ENCODE assay signal across 16 cellular contexts in genomic region chr12:6843118-6843902, GRCh38. TPM values are rescaled to one million over a fixed set of nuclear protein-coding genes. Genes with fewer than 3 reads are reported as not detected.
DNase-seq lines count a peak whose midpoint lies in the region; ATAC-seq, FAIRE-seq and TF ChIP-seq lines count a peak whose summit lies in the region.
"Had no signal": no experiment of that assay in that cellular context is flagged by ENCODE, and none has a peak within 500 bp of the region (broad histone marks: within the 10 kb centered on the region; RNA-seq: fewer than 3 reads in every experiment).

No MANE protein-coding gene starts in this region.

- H3K36me3 ChIP-seq in OCI-LY7 (ENCODE audit: insufficient read depth, low read length) (peaks cover 39% of the 10 kb centered on the region), bronchial epithelial cell (ENCODE audit: control insufficient read depth, insufficient read depth, low read length) (peaks cover 4% of the 10 kb centered on the region), osteoblast (ENCODE audit: insufficient read depth, low read length) (peaks cover 71% of the 10 kb centered on the region), body of pancreas (replicated peaks in 1 of 2; ENCODE audit: insufficient read depth in 1 of 2, low read depth in 2 of 2) (no peaks in the 10 kb centered on the region)

- no peak overlapping the region for H3K27ac ChIP-seq in OCI-LY7 (ENCODE audit: low read depth, low read length, poor library complexity, severe bottlenecking)
- H3K27ac ChIP-seq in osteoblast (ENCODE audit: low read depth, low read length), result no peak overlapping the region
- H3K27ac ChIP-seq in body of pancreas, result no peak overlapping the region
- H3K27ac ChIP-seq: 22Rv1 had no signal

- H3K9me3 ChIP-seq in OCI-LY7 (ENCODE audit: low read length) (no peaks in the 10 kb centered on the region), osteoblast (ENCODE audit: low read depth, low read length) (no peaks in the 10 kb centered on the region), body of pancreas (no peaks in the 10 kb centered on the region)

- H3K79me2 ChIP-seq in OCI-LY7 (ENCODE audit: insufficient read depth, low read depth, low read length) (no peaks in the 10 kb centered on the region), osteoblast (ENCODE audit: insufficient read depth, low read length) (peaks cover 13% of the 10 kb centered on the region)

- no peak overlapping the region for H2AFZ ChIP-seq in OCI-LY7 (ENCODE audit: low read length)
- H2AFZ ChIP-seq in osteoblast (ENCODE audit: low read length), result no peak overlapping the region

- H3K4me2 ChIP-seq in OCI-LY7 (ENCODE audit: low read length) (peak overlapping the region; percentile 30; the same call in 1 of the 2 replicates), osteoblast (ENCODE audit: insufficient read depth, low read length) (no peak overlapping the region)

- DNase-seq in DMS53 (lab: John Stamatoyannopoulos, UW) (peak; percentile 80), DMS53 treated with DMSO at 0.1 percent for 48 hours (lab: John Stamatoyannopoulos, UW; ENCODE audit: unreplicated experiment) (no peak), OCI-LY7 (ENCODE audit: low spot score) (peak; percentile 68), bronchial epithelial cell (ENCODE audit: low read depth) (no peak), osteoblast (ENCODE audit: insufficient read length, low spot score, missing footprints) (peak; percentile 66), globus pallidus (ENCODE audit: low spot score) (no peak), body of pancreas (no peak)
- DNase-seq: activated CD4-positive, alpha-beta memory T cell treated with anti-CD3 and anti-CD28 coated beads for 36 hours; activated naive CD4-positive, alpha-beta T cell treated with Interleukin-2 at 50 U/mL for 16 hours; head of caudate nucleus; NCI-H2171 treated with DMSO at 0.1 percent for 48 hours; nucleus accumbens; T-helper 17 cell had no signal

- no peak for ATAC-seq in HG03039 (IDR thresholded peaks at IDR 0.05; ENCODE audit: unreplicated experiment)
- no peak for ATAC-seq in body of pancreas
- ATAC-seq: T-helper 17 cell had no signal

- H3K4me1 ChIP-seq in OCI-LY7 (ENCODE audit: insufficient read depth, low read length, poor library complexity, severe bottlenecking), result peaks cover 49% of the 10 kb centered on the region
- no peaks in the 10 kb centered on the region for H3K4me1 ChIP-seq in osteoblast (ENCODE audit: insufficient read depth, low read length)
- H3K4me1 ChIP-seq in body of pancreas, result no peaks in the 10 kb centered on the region

- H3K27me3 ChIP-seq in bronchial epithelial cell (ENCODE audit: control insufficient read depth, insufficient read depth, low read length), result no peaks in the 10 kb centered on the region
- H3K27me3 ChIP-seq in osteoblast (ENCODE audit: insufficient read depth, low read length), result no peaks in the 10 kb centered on the region
- H3K27me3 ChIP-seq in body of pancreas, result no peaks in the 10 kb centered on the region

- FAIRE-seq in bronchial epithelial cell (lab: Jason Lieb, UNC), result peak; percentile 7

- POLR2A ChIA-PET in OCI-LY7 (lab: Charles Lee), result interaction anchor here (0.6 to 1.0 kb wide), 3 partner anchors 8 to 150 kb away, joined by 3 to 5 read pairs (median 3); partner anchors contain the start of genes CDCA3 and USP5

- H3K4me3 ChIP-seq in OCI-LY7 (ENCODE audit: low read depth, low read length, poor library complexity, severe bottlenecking) (no peak overlapping the region), bronchial epithelial cell (ENCODE audit: low read depth, low read length) (no peak overlapping the region), osteoblast (ENCODE audit: insufficient read depth, low read length) (no peak overlapping the region), body of pancreas (no peak overlapping the region)
- H3K4me3 ChIP-seq: lung had no signal

- intact Hi-C loops in OCI-LY7 (cut with micrococcal nuclease; ENCODE audit: unreplicated experiment) (no loop called here), body of pancreas (cut with DNase I) (no loop called here)

- TF ChIP-seq POLR2A in body of pancreas (IDR thresholded peaks at IDR 0.05), result no peak

- 76 to 80% methylated on average over 9 to 16 of the region's 16 CpGs for WGBS in body of pancreas, 2 donors

- no TSS peak for BruUV-seq in OCI-LY7 (replicated peaks; lab: Mats Ljungman, UMichigan)

- CTCF ChIA-PET in OCI-LY7 (lab: Charles Lee; ENCODE audit: unreplicated experiment), result interaction anchor here (0.8 to 3.2 kb wide), 2 partner anchors 8 to 30 kb away, joined by 3 to 14 read pairs; partner anchors contain the start of genes CDCA3, SPSB2 and USP5

- H4K20me1 ChIP-seq in OCI-LY7 (ENCODE audit: insufficient read depth, low read length) (no peaks in the 10 kb centered on the region), osteoblast (ENCODE audit: insufficient read depth, low read length) (peaks cover 2% of the 10 kb centered on the region)

- H3K9me2 ChIP-seq in OCI-LY7 (ENCODE audit: insufficient read depth, low read length), result no peaks in the 10 kb centered on the region

- TF ChIP-seq CTCF in OCI-LY7 (conservative IDR thresholded peaks at IDR 0.05; ENCODE audit: low read length) (peak; percentile 55), bronchial epithelial cell (IDR thresholded peaks at IDR 0.05; ENCODE audit: insufficient read depth, low read length, severe bottlenecking) (no peak), osteoblast (IDR thresholded peaks at IDR 0.05; ENCODE audit: extremely low read depth, low read depth, low read length) (no peak), body of pancreas (IDR thresholded peaks at IDR 0.05) (no peak)

RNA-seq across cellular contexts. Expression of gene GNB3, which starts 2.6 kb away (rescaled TPM):
- 3.6 and 5.0 TPM in 2 replicates for total RNA-seq in OCI-LY7 (2014; rRNA removed; shearing (Covaris generic))
- total RNA-seq in OCI-LY7 (2022) (20.4 and 23.7 TPM in 2 replicates), bronchial epithelial cell (0.38 and 0.53 TPM in 2 replicates), osteoblast (1.4 and 2.7 TPM in 2 replicates), body of pancreas (under 1 TPM; 0.33 to 0.52 TPM)

RNA-seq across cellular contexts. Expression of gene CDCA3, which starts 7.8 kb away (rescaled TPM):
- 160 and 222 TPM in 2 replicates for total RNA-seq in OCI-LY7 (2014; rRNA removed; shearing (Covaris generic))
- total RNA-seq in OCI-LY7 (2022) (151 and 161 TPM in 2 replicates), bronchial epithelial cell (0.26 and 0.51 TPM in 2 replicates), osteoblast (4.0 and 5.0 TPM in 2 replicates), body of pancreas (1 to 10 TPM in 1 of 2 donors, under 1 TPM in 1; 0.52 to 2.3 TPM)

RNA-seq across cellular contexts. Expression of gene USP5, which starts 8.6 kb away (rescaled TPM):
- total RNA-seq in OCI-LY7 (2014; rRNA removed; shearing (Covaris generic)), result 65.9 and 70.4 TPM in 2 replicates
- total RNA-seq in OCI-LY7 (2022), result 112 and 129 TPM in 2 replicates
- 45.0 and 46.9 TPM in 2 replicates for total RNA-seq in bronchial epithelial cell
- 65.7 and 77.1 TPM in 2 replicates for total RNA-seq in osteoblast
- 10 to 100 TPM; 18.2 to 60.6 TPM for total RNA-seq in body of pancreas

RNA-seq across cellular contexts. Expression of gene P3H3, which starts 15.1 kb away (rescaled TPM):
- total RNA-seq in OCI-LY7 (2014; rRNA removed; shearing (Covaris generic)), result 0.54 and 1.0 TPM in 2 replicates
- 0.50 and 0.93 TPM in 2 replicates for total RNA-seq in OCI-LY7 (2022)
- total RNA-seq in bronchial epithelial cell, result 11.3 and 20.0 TPM in 2 replicates
- 108 and 130 TPM in 2 replicates for total RNA-seq in osteoblast
- 10 to 100 TPM; 17.6 to 43.2 TPM for total RNA-seq in body of pancreas

RNA-seq across cellular contexts. Expression of gene GPR162, which starts 21.7 kb away (rescaled TPM):
- not detected in 2 replicates for total RNA-seq in OCI-LY7 (2014; rRNA removed; shearing (Covaris generic))
- total RNA-seq in OCI-LY7 (2022), result not detected in 2 replicates
- not detected in 2 replicates for total RNA-seq in bronchial epithelial cell
- 1.4 and 5.0 TPM in 2 replicates for total RNA-seq in osteoblast
- total RNA-seq in body of pancreas, result under 1 TPM in 1 of 2 donors, not detected in 1; 0.78 TPM

Comparison
In these comparisons a context has a peak if more than half of its experiments do, and no peak if none do; other contexts are left out.
1. DNase-seq: peak in DMS53 (single experiment), OCI-LY7 (single experiment) and osteoblast (single experiment); none in DMS53 treated with DMSO at 0.1 percent for 48 hours (single experiment), bronchial epithelial cell (single experiment), globus pallidus (single experiment) and body of pancreas (0 of 4).
2. RNA of gene CDCA3, which starts 7.8 kb away (total RNA-seq): 151 to 222 TPM in OCI-LY7; 4.0 to 5.0 TPM in osteoblast, 0.52 to 2.3 TPM in body of pancreas and 0.26 to 0.51 TPM in bronchial epithelial cell; every median in the first group is over 10 times any median in the second.